ENCODE assay signal across 9 cellular contexts in genomic region chr22:37634505-37635002, GRCh38. TPM values are rescaled to one million over a fixed set of nuclear protein-coding genes. Genes with fewer than 3 reads are reported as not detected.
DNase-seq lines count a peak whose midpoint lies in the region; ATAC-seq, FAIRE-seq and TF ChIP-seq lines count a peak whose summit lies in the region.
"Had no signal": no experiment of that assay in that cellular context is flagged by ENCODE, and none has a peak within 500 bp of the region (broad histone marks: within the 10 kb centered on the region; RNA-seq: fewer than 3 reads in every experiment).

No MANE protein-coding gene starts in this region.

- H4K5ac ChIP-seq in H1 (ENCODE audit: insufficient read length, low read depth, low read length): peak overlapping the region; percentile 18

- DNase-seq in GM10266 (ENCODE audit: extremely low spot score) (no peak), RPMI8226 (peak; percentile 38), H1 (ENCODE audit: low read depth in 1 of 2, low spot score in 2 of 2) (peak in 1 of 2 experiments; percentile 53), psoas muscle (no peak), inferior parietal cortex (ENCODE audit: extremely low spot score) (no peak)
- no peak for DNase-seq in stimulated activated naive CD4-positive, alpha-beta T cell treated with Interleukin-2 at 50 U/mL for 16 hours (lab: John Stamatoyannopoulos, UW)

- H3K18ac ChIP-seq in H1 (ENCODE audit: extremely low read depth, low read length): peak overlapping the region; percentile 48

- no peaks in the 10 kb centered on the region for H3K79me1 ChIP-seq in H1 (ENCODE audit: low read depth, low read length)

- no peak overlapping the region for H2BK12ac ChIP-seq in H1 (ENCODE audit: low read depth, low read length)

- H3K4ac ChIP-seq in H1 (replicated peaks; ENCODE audit: insufficient read length, low read depth, low read length): no peak overlapping the region

- no peaks in the 10 kb centered on the region for H3K79me2 ChIP-seq in H1 (ENCODE audit: control insufficient read depth in 1 of 2, insufficient read depth in 2 of 2, low read length in 2 of 2)

- H3K14ac ChIP-seq in H1 (ENCODE audit: insufficient read length): no peak overlapping the region

- H2BK5ac ChIP-seq in H1 (ENCODE audit: low read depth, low read length): peak overlapping the region; percentile 77; the same call in 1 of the 2 replicates

- no peak overlapping the region for H2BK120ac ChIP-seq in H1 (replicated peaks; ENCODE audit: low read depth, low read length)

- 84% methylated on average over 6 of the region's 6 CpGs; no CpG with 5 or more reads in 1 of the 2 experiments for WGBS in H1 (ENCODE audit: extremely low coverage in 1 of 2, insufficient coverage in 1 of 2, insufficient read length in 1 of 2, insufficient replicate concordance in 2 of 2, low coverage in 1 of 2, low lambda C conversion rate in 2 of 2, missing lambda C conversion rate in 1 of 2), 2 experiments
- 33 to 49% (median 41%) methylated on average over 6 of the region's 6 CpGs for WGBS in psoas muscle, 3 donors

- H2AFZ ChIP-seq in H1 (ENCODE audit: low read length): no peak overlapping the region

- peak; percentile 26 for TF ChIP-seq CTCF in GM10266 (IDR thresholded peaks at IDR 0.05; ENCODE audit: control insufficient read depth, insufficient read depth, low read depth, missing control alignments)
- TF ChIP-seq CTCF in H1 (IDR thresholded peaks at IDR 0.05; ENCODE audit: control extremely low read depth in 1 of 3, insufficient read depth in 1 of 3, low read depth in 1 of 3, low read length in 3 of 3): peak; percentile 33 to 41 (median 37)
- no peak for TF ChIP-seq CTCF in psoas muscle (IDR thresholded peaks at IDR 0.05)

- H3K36me3 ChIP-seq in H1 (ENCODE audit: control insufficient read depth in 2 of 4, insufficient read depth in 4 of 4, low read length in 3 of 4): no peaks in the 10 kb centered on the region; a peak in 1 of 8 replicates
- H3K36me3 ChIP-seq in psoas muscle (ENCODE audit: insufficient read depth in 1 of 2, low read depth in 1 of 2): peaks cover 0 to 33% of the 10 kb centered on the region in 2 donors

- POLR2A ChIA-PET in H1 (lab: Charles Lee; ENCODE audit: partially characterized antibody): interaction anchor here (0.6 to 5.4 kb wide), 12 partner anchors 8 to 63 kb away, joined by 3 to 32 read pairs (median 3); partner anchors contain the start of genes GGA1 and PDXP

- H3K4me1 ChIP-seq in H1 (replicated peaks in 1 of 4; ENCODE audit: control insufficient read depth in 3 of 4, insufficient read depth in 4 of 4, low read length in 3 of 4): peaks cover 5 to 30% (median 24%) of the 10 kb centered on the region in 4 experiments
- peaks cover 21% of the 10 kb centered on the region for H3K4me1 ChIP-seq in psoas muscle

- peak overlapping the region; percentile 84; the same call in 1 of the 2 replicates for H2AK5ac ChIP-seq in H1 (ENCODE audit: low read depth, low read length)

- no peaks in the 10 kb centered on the region for H4K20me1 ChIP-seq in H1 (replicated peaks in 1 of 2; ENCODE audit: control insufficient read depth in 1 of 2, insufficient read depth in 2 of 2, low read length in 2 of 2)

- no peaks in the 10 kb centered on the region for H3K23me2 ChIP-seq in H1 (ENCODE audit: low read depth, low read length)

- H3K56ac ChIP-seq in H1 (replicated peaks; ENCODE audit: insufficient read length, low read depth, low read length): no peak overlapping the region

- peak overlapping the region; percentile 72; the same call in 1 of the 2 replicates for H2BK15ac ChIP-seq in H1 (ENCODE audit: low read length)

- TF ChIP-seq RAD21 in H1 (IDR thresholded peaks at IDR 0.05 in 1 of 2, conservative IDR thresholded peaks at IDR 0.05 in 1 of 2; ENCODE audit: low read depth in 2 of 2, low read length in 2 of 2): peak; percentile 23 to 40; a peak in 2 of 4 replicates

- no peak for FAIRE-seq in H1 (lab: Jason Lieb, UNC)
- FAIRE-seq: colon had no signal

- H3K23ac ChIP-seq in H1 (ENCODE audit: insufficient read length): no peak overlapping the region

- H3K27me3 ChIP-seq in H1 (replicated peaks in 1 of 4; ENCODE audit: control insufficient read depth in 3 of 4, extremely low read depth in 1 of 4, insufficient read depth in 3 of 4, low read length in 3 of 4) (no peaks in the 10 kb centered on the region), psoas muscle (ENCODE audit: insufficient read depth in 3 of 3, low read length in 2 of 3) (peaks cover 0 to 1% (median 0%) of the 10 kb centered on the region in 3 donors)

- no peaks in the 10 kb centered on the region for H3K9me3 ChIP-seq in H1 (ENCODE audit: insufficient read depth in 2 of 2, low read depth in 1 of 2, low read length in 1 of 2)
- no peaks in the 10 kb centered on the region for H3K9me3 ChIP-seq in psoas muscle

- CTCF ChIA-PET in H1 (lab: Charles Lee; ENCODE audit: partially characterized antibody): interaction anchor here (0.6 to 11.1 kb wide), 15 partner anchors 9 to 100 kb away, joined by 3 to 140 read pairs (median 5); partner anchors contain the start of genes GGA1 and TRIOBP

- TF ChIP-seq EP300 in H1 (IDR thresholded peaks at IDR 0.05; ENCODE audit: borderline replicate concordance in 1 of 2, low read depth in 2 of 2, low read length in 2 of 2): no peak

- no peak overlapping the region for H3K9ac ChIP-seq in H1 (replicated peaks in 1 of 4; ENCODE audit: extremely low read depth in 1 of 4, low read depth in 3 of 4, low read length in 3 of 4)

- H3K27ac ChIP-seq in H1 (ENCODE audit: low read depth, low read length) (peak overlapping the region; percentile 14; the same call in 1 of the 2 replicates), psoas muscle (peak overlapping the region; percentile 58)

- ATAC-seq in psoas muscle: no peak
- ATAC-seq in activated CD4-positive, CD25-positive, alpha-beta regulatory T cell treated with anti-CD3 and anti-CD28 coated beads, Interleukin-2, amount 50 U/mL, for 24 hours: no peak
- ATAC-seq in HG02798 (IDR thresholded peaks at IDR 0.05; ENCODE audit: poor library complexity, unreplicated experiment): no peak

- H3K4me3 ChIP-seq in H1 (ENCODE audit: extremely low read depth in 1 of 4, insufficient read depth in 2 of 4, low read depth in 3 of 4, low read length in 4 of 4) (peak overlapping the region in 1 of 4 experiments; percentile 28; a peak in 1 of 8 replicates), psoas muscle (no peak overlapping the region)

- H3K4me2 ChIP-seq in H1 (ENCODE audit: insufficient read depth in 1 of 2, low read depth in 2 of 2, low read length in 2 of 2): peak overlapping the region; percentile 43 to 59

- no peak overlapping the region; the same call in 1 of the 2 replicates for H4K8ac ChIP-seq in H1 (ENCODE audit: extremely low read depth, insufficient read depth, low read length)

- no peak overlapping the region for H4K91ac ChIP-seq in H1 (replicated peaks; ENCODE audit: insufficient read length, low read length)

- no peak for TF ChIP-seq POLR2A in H1 (IDR thresholded peaks at IDR 0.05; ENCODE audit: control extremely low read depth in 1 of 2, low read depth in 2 of 2, low read length in 2 of 2)

- intact Hi-C loops in psoas muscle (cut with DNase I): no loop called here

- H2BK20ac ChIP-seq in H1 (ENCODE audit: low read length): no peak overlapping the region; the same call in 1 of the 2 replicates

RNA-seq across cellular contexts. Expression of gene SH3BP1, which starts 4.9 kb away (rescaled TPM):
- total RNA-seq in H1 (2021; fragmentation: NEBNext Ultra II Directional; extraction: Animal tissue kit (Norgen Biotek cat#: 25700)): 32.4 and 40.3 TPM in 2 replicates
- 23.9 and 34.8 TPM in 2 replicates for polyA plus RNA-seq in H1 (2011; rRNA removed)
- 22.8 TPM for polyA plus RNA-seq in H1 (2011; cell fraction: cytosol; rRNA removed)
- polyA plus RNA-seq in H1 (2011; cell fraction: nucleus; rRNA removed): 50.1 TPM
- polyA plus RNA-seq in H1 (2012, experiment 1 of 2): 57.5 to 65.6 TPM (median 60.4 TPM) in 4 replicates
- polyA plus RNA-seq in H1 (2012, experiment 2 of 2): 35.9 TPM
- polyA plus RNA-seq in H1 (2013, experiment 1 of 2): 21.9 TPM
- polyA plus RNA-seq in H1 (2013, experiment 2 of 2): 22.1 TPM
- polyA minus RNA-seq in H1 (2011; rRNA and poly(A)+ RNA removed): 20.1 and 23.7 TPM in 2 replicates
- 17.0 TPM for polyA minus RNA-seq in H1 (2011; cell fraction: cytosol; rRNA and poly(A)+ RNA removed)
- polyA minus RNA-seq in H1 (2011; cell fraction: nucleus; rRNA and poly(A)+ RNA removed): 19.7 TPM
- 1 to 10 TPM; 1.4 to 2.4 (median 1.9) TPM for total RNA-seq in psoas muscle
- under 1 TPM; 0.20 to 0.64 (median 0.34) TPM for polyA plus RNA-seq in psoas muscle

RNA-seq across cellular contexts. Expression of gene PDXP, which starts 24.0 kb away (rescaled TPM):
- 35.7 and 36.6 TPM in 2 replicates for total RNA-seq in H1 (2021; fragmentation: NEBNext Ultra II Directional; extraction: Animal tissue kit (Norgen Biotek cat#: 25700))
- polyA plus RNA-seq in H1 (2011; rRNA removed): 67.7 and 74.8 TPM in 2 replicates
- polyA plus RNA-seq in H1 (2011; cell fraction: cytosol; rRNA removed): 47.4 TPM
- polyA plus RNA-seq in H1 (2011; cell fraction: nucleus; rRNA removed): 60.6 TPM
- 33.3 to 46.0 TPM (median 43.7 TPM) in 4 replicates for polyA plus RNA-seq in H1 (2012, experiment 1 of 2)
- polyA plus RNA-seq in H1 (2012, experiment 2 of 2): 66.6 TPM
- 33.9 TPM for polyA plus RNA-seq in H1 (2013, experiment 1 of 2)
- 31.0 TPM for polyA plus RNA-seq in H1 (2013, experiment 2 of 2)
- 31.8 and 36.4 TPM in 2 replicates for polyA minus RNA-seq in H1 (2011; rRNA and poly(A)+ RNA removed)
- 30.2 TPM for polyA minus RNA-seq in H1 (2011; cell fraction: cytosol; rRNA and poly(A)+ RNA removed)
- polyA minus RNA-seq in H1 (2011; cell fraction: nucleus; rRNA and poly(A)+ RNA removed): 13.4 TPM
- 10 to 100 TPM in 3 of 4 donors, 1 to 10 TPM in 1; 9.0 to 13.0 (median 12.3) TPM for total RNA-seq in psoas muscle
- 10 to 100 TPM in 2 of 3 donors, 1 to 10 TPM in 1; 9.8 to 37.9 (median 24.4) TPM for polyA plus RNA-seq in psoas muscle

RNA-seq across cellular contexts. Expression of gene GGA1, which starts 25.9 kb away (rescaled TPM):
- 46.5 and 49.3 TPM in 2 replicates for total RNA-seq in H1 (2021; fragmentation: NEBNext Ultra II Directional; extraction: Animal tissue kit (Norgen Biotek cat#: 25700))
- polyA plus RNA-seq in H1 (2011; rRNA removed) (57.2 and 81.0 TPM in 2 replicates), psoas muscle (10 to 100 TPM; 30.2 to 39.4 (median 39.4) TPM)
- 58.2 TPM for polyA plus RNA-seq in H1 (2011; cell fraction: cytosol; rRNA removed)
- polyA plus RNA-seq in H1 (2011; cell fraction: nucleus; rRNA removed): 170 TPM
- polyA plus RNA-seq in H1 (2012, experiment 1 of 2): 43.4 to 56.3 TPM (median 52.3 TPM) in 4 replicates
- 38.5 TPM for polyA plus RNA-seq in H1 (2012, experiment 2 of 2)
- 31.2 TPM for polyA plus RNA-seq in H1 (2013, experiment 1 of 2)
- 28.6 TPM for polyA plus RNA-seq in H1 (2013, experiment 2 of 2)
- polyA minus RNA-seq in H1 (2011; rRNA and poly(A)+ RNA removed): 25.7 and 39.1 TPM in 2 replicates
- 36.0 TPM for polyA minus RNA-seq in H1 (2011; cell fraction: cytosol; rRNA and poly(A)+ RNA removed)
- 64.4 TPM for polyA minus RNA-seq in H1 (2011; cell fraction: nucleus; rRNA and poly(A)+ RNA removed)
- 10 to 100 TPM; 31.9 to 37.2 (median 33.1) TPM for total RNA-seq in psoas muscle

RNA-seq across cellular contexts. Expression of gene LGALS1, which starts 40.9 kb away (rescaled TPM):
- 12.0 and 14.9 TPM in 2 replicates for total RNA-seq in H1 (2021; fragmentation: NEBNext Ultra II Directional; extraction: Animal tissue kit (Norgen Biotek cat#: 25700))
- 92.4 and 101 TPM in 2 replicates for polyA plus RNA-seq in H1 (2011; rRNA removed)
- 77.6 TPM for polyA plus RNA-seq in H1 (2011; cell fraction: cytosol; rRNA removed)
- polyA plus RNA-seq in H1 (2011; cell fraction: nucleus; rRNA removed): 64.0 TPM
- polyA plus RNA-seq in H1 (2012, experiment 1 of 2): 11.2 to 50.4 TPM (median 33.3 TPM) in 4 replicates
- polyA plus RNA-seq in H1 (2012, experiment 2 of 2): 38.4 TPM
- polyA plus RNA-seq in H1 (2013, experiment 1 of 2): 39.2 TPM
- 36.3 TPM for polyA plus RNA-seq in H1 (2013, experiment 2 of 2)
- 15.3 and 15.5 TPM in 2 replicates for polyA minus RNA-seq in H1 (2011; rRNA and poly(A)+ RNA removed)
- 13.3 TPM for polyA minus RNA-seq in H1 (2011; cell fraction: cytosol; rRNA and poly(A)+ RNA removed)
- 14.5 TPM for polyA minus RNA-seq in H1 (2011; cell fraction: nucleus; rRNA and poly(A)+ RNA removed)
- total RNA-seq in psoas muscle: 1,000 to 10,000 TPM in 1 of 4 donors, 100 to 1,000 TPM in 3; 434 to 1,013 (median 908) TPM
- polyA plus RNA-seq in psoas muscle: 1,000 to 10,000 TPM in 2 of 3 donors, 100 to 1,000 TPM in 1; 717 to 1,817 (median 1,077) TPM

RNA-seq across cellular contexts. Expression of gene NOL12, which starts 51.6 kb away (rescaled TPM):
- 26.7 and 28.3 TPM in 2 replicates for total RNA-seq in H1 (2021; fragmentation: NEBNext Ultra II Directional; extraction: Animal tissue kit (Norgen Biotek cat#: 25700))
- 25.3 TPM in 2 replicates for polyA plus RNA-seq in H1 (2011; rRNA removed)
- polyA plus RNA-seq in H1 (2011; cell fraction: cytosol; rRNA removed): 40.9 TPM
- 43.6 TPM for polyA plus RNA-seq in H1 (2011; cell fraction: nucleus; rRNA removed)
- polyA plus RNA-seq in H1 (2012, experiment 1 of 2): 19.3 to 37.0 TPM (median 34.3 TPM) in 4 replicates
- 27.9 TPM for polyA plus RNA-seq in H1 (2012, experiment 2 of 2)
- polyA plus RNA-seq in H1 (2013, experiment 1 of 2): 27.9 TPM
- polyA plus RNA-seq in H1 (2013, experiment 2 of 2): 24.0 TPM
- 8.3 and 9.6 TPM in 2 replicates for polyA minus RNA-seq in H1 (2011; rRNA and poly(A)+ RNA removed)
- polyA minus RNA-seq in H1 (2011; cell fraction: cytosol; rRNA and poly(A)+ RNA removed): 8.8 TPM
- 16.7 TPM for polyA minus RNA-seq in H1 (2011; cell fraction: nucleus; rRNA and poly(A)+ RNA removed)
- total RNA-seq in psoas muscle: 10 to 100 TPM; 11.9 to 15.4 (median 12.3) TPM
- 10 to 100 TPM; 21.0 to 43.4 (median 22.0) TPM for polyA plus RNA-seq in psoas muscle
